ENCODE assay signal across 36 cellular contexts in the genomic region with DNA sequence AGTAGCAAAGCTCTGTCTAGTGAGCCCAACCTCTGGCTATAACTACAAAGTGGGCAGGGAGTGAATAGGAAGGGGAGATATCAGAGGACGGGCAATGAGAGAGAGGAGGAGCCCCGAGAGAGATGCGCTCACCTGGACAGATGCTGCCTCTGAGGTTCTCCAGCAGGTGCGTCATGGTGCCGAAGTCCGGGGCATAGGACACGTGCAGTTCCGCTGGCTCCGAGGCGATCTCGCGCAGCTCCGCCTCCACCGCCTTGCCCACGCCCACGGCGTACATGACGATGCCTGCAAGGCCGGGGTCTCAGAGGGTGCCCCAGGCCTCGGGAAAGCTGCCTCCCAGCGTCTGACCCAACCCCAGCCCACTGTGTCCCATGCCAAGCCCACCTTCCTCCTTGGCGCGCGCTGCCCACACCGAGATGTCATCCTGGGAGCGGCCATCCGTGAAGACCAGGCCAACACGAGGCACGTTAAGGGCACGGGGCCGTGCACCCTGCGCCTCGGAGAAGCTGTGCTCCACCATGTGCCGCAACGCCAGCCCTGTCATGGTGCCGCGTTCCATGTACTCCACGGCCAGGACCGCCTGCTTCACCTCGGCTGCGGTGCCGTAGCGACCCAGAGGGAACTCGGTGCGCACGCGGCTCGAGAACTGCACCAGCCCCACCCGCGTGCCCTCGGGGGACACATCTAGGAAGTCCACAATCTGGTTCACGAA. TPM values are rescaled to one million over a fixed set of nuclear protein-coding genes. Genes with fewer than 3 reads are reported as not detected.
"Had no signal": no experiment of that assay in that cellular context is flagged by ENCODE, and none has a peak within 500 bp of the region (broad histone marks: within the 10 kb centered on the region; RNA-seq: fewer than 3 reads in every experiment).

No MANE protein-coding gene starts in this region.

- ATAC-seq: foreskin keratinocyte; gastroesophageal sphincter; heart left ventricle; left lobe of liver; naive thymus-derived CD8-positive, alpha-beta T cell; stimulated activated memory B cell treated with anti-CD40 and anti-IgM and Interleukin-4, amounts not matched to agents 10 μg/mL and 1 μg/mL and 100 μg/mL, for 72 hours; stimulated activated naive CD8-positive, alpha-beta T cell treated with anti-CD3 and anti-CD28 coated beads, Interleukin-15, Interleukin-2, amounts not matched to agents 100 U/mL and 50 U/mL, for 24 hours had no signal

- H3K4me2 ChIP-seq: hepatocyte had no signal

- H3K4me3 Mint-ChIP-seq: dendritic cell treated with granulocyte-macrophage colony-stimulating factor and Interleukin-4, amounts not matched to agents 40 ng/mL and 50 ng/mL, for 4 days; naive thymus-derived CD8-positive, alpha-beta T cell; nephron progenitor cell; stimulated activated memory B cell treated with anti-CD40 and anti-IgM and Interleukin-4, amounts not matched to agents 10 μg/mL and 1 μg/mL and 100 μg/mL, for 72 hours; type B pancreatic cell had no signal

- H3K27me3 ChIP-seq: right atrium auricular region, testis had no signal

- H3K36me3 ChIP-seq: colonic mucosa, esophagus muscularis mucosa, gastroesophageal sphincter, heart left ventricle, neutrophil, prostate gland, right atrium auricular region, sigmoid colon, spleen, tibial artery had no signal

- H3K36me3 Mint-ChIP-seq: naive thymus-derived CD8-positive, alpha-beta T cell; stimulated activated memory B cell treated with anti-CD40 and anti-IgM and Interleukin-4, amounts not matched to agents 10 μg/mL and 1 μg/mL and 100 μg/mL, for 72 hours; type B pancreatic cell had no signal

- FAIRE-seq: endothelial cell of umbilical vein, kidney had no signal

- H3K4me1 ChIP-seq: foreskin keratinocyte, parathyroid adenoma, prostate gland, testis had no signal

- H3K9me3 Mint-ChIP-seq: dendritic cell treated with granulocyte-macrophage colony-stimulating factor and Interleukin-4, amounts not matched to agents 40 ng/mL and 50 ng/mL, for 4 days; naive thymus-derived CD8-positive, alpha-beta T cell; stimulated activated memory B cell treated with anti-CD40 and anti-IgM and Interleukin-4, amounts not matched to agents 10 μg/mL and 1 μg/mL and 100 μg/mL, for 72 hours; type B pancreatic cell had no signal

- H3K9me3 ChIP-seq: colonic mucosa, esophagus muscularis mucosa, gastroesophageal sphincter, heart left ventricle, neutrophil, prostate gland, right atrium auricular region, sigmoid colon, spleen, testis, tibial artery had no signal

- H3K4me3 ChIP-seq: colonic mucosa, esophagus muscularis mucosa, gastroesophageal sphincter, heart left ventricle, hepatocyte, prostate gland, right atrium auricular region, sigmoid colon, spleen, testis, tibial artery had no signal

- H2AFZ ChIP-seq: hepatocyte, parathyroid adenoma had no signal

- H3K27ac ChIP-seq: colonic mucosa, esophagus muscularis mucosa, foreskin keratinocyte, gastroesophageal sphincter, heart left ventricle, hepatocyte, neutrophil, parathyroid adenoma, prostate gland, right atrium auricular region, sigmoid colon, spleen, testis, tibial artery had no signal

- H3K79me2 ChIP-seq: hepatocyte, parathyroid adenoma had no signal

- DNase-seq: colonic mucosa; effector CD8-positive, alpha-beta T cell; foreskin keratinocyte; heart left ventricle; kidney; mesenchymal stem cell; naive thymus-derived CD8-positive, alpha-beta T cell; nephron progenitor cell; sigmoid colon; spleen; stimulated activated CD4-positive, alpha-beta T cell treated with anti-CD3 and anti-CD28 coated beads, Interleukin-4, amount 100 ng/mL, for 4 hours; stimulated activated naive CD8-positive, alpha-beta T cell treated with anti-CD3 and anti-CD28 coated beads, Interleukin-15, Interleukin-2, amounts not matched to agents 100 U/mL and 50 U/mL, for 24 hours; substantia nigra; testis; tibial artery had no signal

- H3K9ac ChIP-seq: parathyroid adenoma had no signal

- H3K27ac Mint-ChIP-seq: dendritic cell treated with granulocyte-macrophage colony-stimulating factor and Interleukin-4, amounts not matched to agents 40 ng/mL and 50 ng/mL, for 4 days; naive thymus-derived CD8-positive, alpha-beta T cell; nephron progenitor cell; stimulated activated memory B cell treated with anti-CD40 and anti-IgM and Interleukin-4, amounts not matched to agents 10 μg/mL and 1 μg/mL and 100 μg/mL, for 72 hours; type B pancreatic cell had no signal

RNA-seq across cellular contexts. Expression of gene RBPJL, which starts 8.7 kb away (rescaled TPM):
- total RNA-seq: cerebellum; endothelial cell of umbilical vein; epithelial cell of proximal tubule; esophagus muscularis mucosa; fibroblast of lung; foreskin keratinocyte; gastroesophageal sphincter; heart left ventricle; hepatocyte; kidney; lower leg skin; lung microvascular endothelial cell; myocyte; naive thymus-derived CD8-positive, alpha-beta T cell; omental fat pad; prostate gland; right atrium auricular region; sigmoid colon; skeletal muscle tissue; spleen; urinary bladder had no signal
- polyA plus RNA-seq: endothelial cell of umbilical vein; fibroblast of lung; foreskin keratinocyte; heart left ventricle; hepatocyte; naive thymus-derived CD8-positive, alpha-beta T cell; urinary bladder had no signal

RNA-seq across cellular contexts. Expression of gene MATN4, which starts 10.2 kb away (rescaled TPM):
- total RNA-seq: cerebellum; endothelial cell of umbilical vein; epithelial cell of proximal tubule; foreskin keratinocyte; gastroesophageal sphincter; heart left ventricle; left lobe of liver; lung microvascular endothelial cell; myocyte; naive thymus-derived CD8-positive, alpha-beta T cell; right atrium auricular region; sigmoid colon; spleen had no signal
- polyA plus RNA-seq: heart left ventricle; hepatocyte; naive thymus-derived CD8-positive, alpha-beta T cell had no signal

RNA-seq across cellular contexts. Expression of gene SLPI, which starts 43.6 kb away (rescaled TPM):
- total RNA-seq: endothelial cell of umbilical vein; myocyte; naive thymus-derived CD8-positive, alpha-beta T cell; skeletal muscle tissue had no signal
- polyA plus RNA-seq: endothelial cell of umbilical vein; naive thymus-derived CD8-positive, alpha-beta T cell had no signal
